Comparison of ENCODE assay signal across 19 cellular contexts in genomic region chr2:44759823-44760222, GRCh38.
"Had no signal": no experiment of that assay in that cellular context is flagged by ENCODE, and none has a peak within 500 bp of the region (broad histone marks: within the 10 kb centered on the region; RNA-seq: fewer than 3 reads in every experiment).

No MANE protein-coding gene starts in this region.

- H3K36me3 ChIP-seq: heart left ventricle, left ventricle myocardium inferior had no signal

- H3K27ac Mint-ChIP-seq: activated naive CD4-positive, alpha-beta T cell treated with anti-CD3 and anti-CD28 coated beads, Interleukin-2, amount 10 ng/mL, durations not matched to agents 7 days and 5 days; activated naive CD8-positive, alpha-beta T cell treated with anti-CD3 and anti-CD28 coated beads, Interleukin-2, amount 50 U/mL, for 24 hours; memory B cell; progenitor cell of endocrine pancreas; type B pancreatic cell had no signal

- H3K9me3 Mint-ChIP-seq: activated naive CD4-positive, alpha-beta T cell treated with anti-CD3 and anti-CD28 coated beads, Interleukin-2, amount 10 ng/mL, durations not matched to agents 7 days and 5 days; activated naive CD8-positive, alpha-beta T cell treated with anti-CD3 and anti-CD28 coated beads, Interleukin-2, amount 50 U/mL, for 24 hours; memory B cell; neural crest cell; type B pancreatic cell had no signal

- FAIRE-seq: colon had no signal

- H3K4me3 Mint-ChIP-seq: activated naive CD4-positive, alpha-beta T cell treated with anti-CD3 and anti-CD28 coated beads, Interleukin-2, amount 10 ng/mL, durations not matched to agents 7 days and 5 days; activated naive CD8-positive, alpha-beta T cell treated with anti-CD3 and anti-CD28 coated beads, Interleukin-2, amount 50 U/mL, for 24 hours; memory B cell; neural crest cell; type B pancreatic cell had no signal

- H3K4me1 Mint-ChIP-seq: activated naive CD4-positive, alpha-beta T cell treated with anti-CD3 and anti-CD28 coated beads, Interleukin-2, amount 10 ng/mL, durations not matched to agents 7 days and 5 days; activated naive CD8-positive, alpha-beta T cell treated with anti-CD3 and anti-CD28 coated beads, Interleukin-2, amount 50 U/mL, for 24 hours had no signal

- H3K27ac ChIP-seq: dorsolateral prefrontal cortex, gastroesophageal sphincter, heart left ventricle, left ventricle myocardium inferior, skin epidermis had no signal

- H3K9me3 ChIP-seq: gastroesophageal sphincter, heart left ventricle, left ventricle myocardium inferior had no signal

- ATAC-seq: activated CD4-positive, CD25-positive, alpha-beta regulatory T cell treated with anti-CD3 and anti-CD28 coated beads, Interleukin-2, amount 50 U/mL, for 24 hours; activated naive CD8-positive, alpha-beta T cell treated with anti-CD3 and anti-CD28 coated beads, Interleukin-2, amount 50 U/mL, for 24 hours; gastroesophageal sphincter; heart left ventricle; stimulated activated naive CD8-positive, alpha-beta T cell treated with anti-CD3 and anti-CD28 coated beads, Interleukin-15, Interleukin-2, amounts not matched to agents 100 U/mL and 50 U/mL, for 24 hours had no signal

- H3K4me1 ChIP-seq: gastroesophageal sphincter, heart left ventricle, left ventricle myocardium inferior had no signal

- H3K4me3 ChIP-seq: dorsolateral prefrontal cortex, gastroesophageal sphincter, heart left ventricle, left ventricle myocardium inferior, skin epidermis had no signal

- H3K27me3 ChIP-seq: dorsolateral prefrontal cortex, gastroesophageal sphincter had no signal

- H3K36me3 Mint-ChIP-seq: activated naive CD4-positive, alpha-beta T cell treated with anti-CD3 and anti-CD28 coated beads, Interleukin-2, amount 10 ng/mL, durations not matched to agents 7 days and 5 days; type B pancreatic cell had no signal

- DNase-seq: activated CD4-positive, alpha-beta T cell treated with anti-CD3 and anti-CD28 coated beads, Interleukin-2, amount 50 U/mL, for 1 hour; activated CD8-positive, alpha-beta memory T cell treated with anti-CD3 and anti-CD28 coated beads, Interleukin-2, amount 50 U/mL, for 4 hours; activated effector memory CD4-positive, alpha-beta T cell treated with Interleukin-2 at 50 U/mL for 16 hours; activated naive CD4-positive, alpha-beta T cell treated with anti-CD3 and anti-CD28 coated beads, Interleukin-2, amount 10 ng/mL, durations not matched to agents 7 days and 5 days; activated naive CD8-positive, alpha-beta T cell treated with anti-CD3 and anti-CD28 coated beads, Interleukin-2, amount 50 U/mL, for 24 hours; activated T-cell treated with anti-CD3 and anti-CD28 coated beads, Interleukin-2, amount 50 U/mL, for 48 hours; caudate nucleus; dorsolateral prefrontal cortex; heart left ventricle; left ventricle myocardium inferior; stimulated activated naive CD8-positive, alpha-beta T cell treated with anti-CD3 and anti-CD28 coated beads, Interleukin-15, Interleukin-2, amounts not matched to agents 100 U/mL and 50 U/mL, for 24 hours had no signal

- H3K27me3 Mint-ChIP-seq: activated naive CD4-positive, alpha-beta T cell treated with anti-CD3 and anti-CD28 coated beads, Interleukin-2, amount 10 ng/mL, durations not matched to agents 7 days and 5 days; activated naive CD8-positive, alpha-beta T cell treated with anti-CD3 and anti-CD28 coated beads, Interleukin-2, amount 50 U/mL, for 24 hours had no signal
